Comparison of ENCODE assay signal across 10 cellular contexts in genomic region chr3:38005076-38006020, GRCh38. TPM values are rescaled to one million over a fixed set of nuclear protein-coding genes. Genes with fewer than 3 reads are reported as not detected.
A peak's percentile ranks its signal among the peaks of the same experiment; 100 is the strongest.
DNase-seq lines count a peak whose midpoint lies in the region; ATAC-seq and TF ChIP-seq lines count a peak whose summit lies in the region.
"Had no signal": no experiment of that assay in that cellular context is flagged by ENCODE, and none has a peak within 500 bp of the region (broad histone marks: within the 10 kb centered on the region; RNA-seq: fewer than 3 reads in every experiment).

No MANE protein-coding gene starts in this region.

- H3K4me1 Mint-ChIP-seq in activated CD4-positive, alpha-beta memory T cell treated with anti-CD3 and anti-CD28 coated beads, Interleukin-2, amount 10 ng/mL, durations not matched to agents 7 days and 5 days = peaks cover 14% of the 10 kb centered on the region
- peaks cover 16% of the 10 kb centered on the region for H3K4me1 Mint-ChIP-seq in activated CD4-positive, alpha-beta memory T cell treated with anti-CD3 and anti-CD28 coated beads for 36 hours (ENCODE audit: low read depth)
- peaks cover 22 to 30% of the 10 kb centered on the region in 2 donors for H3K4me1 Mint-ChIP-seq in stimulated activated naive B cell treated with anti-CD40 and anti-IgM and Interleukin-4, amounts not matched to agents 10 μg/mL and 1 μg/mL and 100 μg/mL, for 72 hours

- no peaks in the 10 kb centered on the region for H3K27me3 Mint-ChIP-seq in activated CD4-positive, alpha-beta memory T cell treated with anti-CD3 and anti-CD28 coated beads, Interleukin-2, amount 10 ng/mL, durations not matched to agents 7 days and 5 days
- no peaks in the 10 kb centered on the region for H3K27me3 Mint-ChIP-seq in activated CD4-positive, alpha-beta memory T cell treated with anti-CD3 and anti-CD28 coated beads for 36 hours
- H3K27me3 Mint-ChIP-seq in stimulated activated naive B cell treated with anti-CD40 and anti-IgM and Interleukin-4, amounts not matched to agents 10 μg/mL and 1 μg/mL and 100 μg/mL, for 72 hours = no peaks in the 10 kb centered on the region

- no peak for DNase-seq in activated CD4-positive, alpha-beta memory T cell treated with anti-CD3 and anti-CD28 coated beads, Interleukin-2, amount 10 ng/mL, durations not matched to agents 7 days and 5 days
- DNase-seq in activated CD4-positive, alpha-beta memory T cell treated with anti-CD3 and anti-CD28 coated beads for 36 hours = no peak
- no peak for DNase-seq in effector memory CD4-positive, alpha-beta T cell
- peak; percentile 94 for DNase-seq in testis
- DNase-seq in ascending aorta (ENCODE audit: low spot score in 2 of 2) = no peak
- no peak for DNase-seq in stimulated activated naive B cell treated with anti-CD40 and anti-IgM and Interleukin-4, amounts not matched to agents 10 μg/mL and 1 μg/mL and 100 μg/mL, for 72 hours
- no peak for DNase-seq in NCI-H82 (lab: John Stamatoyannopoulos, UW)
- DNase-seq: NCI-H2081 treated with DMSO at 0.1 percent for 48 hours had no signal

- no peak overlapping the region for H3K4me3 Mint-ChIP-seq in activated CD4-positive, alpha-beta memory T cell treated with anti-CD3 and anti-CD28 coated beads, Interleukin-2, amount 10 ng/mL, durations not matched to agents 7 days and 5 days
- no peak overlapping the region for H3K4me3 Mint-ChIP-seq in activated CD4-positive, alpha-beta memory T cell treated with anti-CD3 and anti-CD28 coated beads for 36 hours
- no peak overlapping the region for H3K4me3 Mint-ChIP-seq in stimulated activated naive B cell treated with anti-CD40 and anti-IgM and Interleukin-4, amounts not matched to agents 10 μg/mL and 1 μg/mL and 100 μg/mL, for 72 hours

- ATAC-seq in stimulated activated naive B cell treated with anti-CD40 and anti-IgM and Interleukin-4, amounts not matched to agents 10 μg/mL and 1 μg/mL and 100 μg/mL, for 72 hours (replicated peaks) = no peak

- TF ChIP-seq CTCF in testis (IDR thresholded peaks at IDR 0.05) (no peak), ascending aorta (IDR thresholded peaks at IDR 0.05) (no peak)

- no peak overlapping the region for H3K4me3 ChIP-seq in effector memory CD4-positive, alpha-beta T cell (ENCODE audit: insufficient read depth, low read depth, low read length, poor library complexity, severe bottlenecking)
- H3K4me3 ChIP-seq in mesodermal cell (ENCODE audit: extremely low read depth, insufficient read depth, low read length, poor library complexity, severe bottlenecking) (no peak overlapping the region), testis (no peak overlapping the region), ascending aorta (no peak overlapping the region)
- H3K4me3 ChIP-seq: vagina had no signal

- no peak for TF ChIP-seq POLR2A in testis (IDR thresholded peaks at IDR 0.05)

- POLR2A ChIA-PET in activated CD4-positive, alpha-beta memory T cell treated with anti-CD3 and anti-CD28 coated beads, Interleukin-2, amount 10 ng/mL, durations not matched to agents 7 days and 5 days (lab: Charles Lee) = no interaction called here
- POLR2A ChIA-PET in activated CD4-positive, alpha-beta memory T cell treated with anti-CD3 and anti-CD28 coated beads for 36 hours (lab: Charles Lee) = interaction anchor here (0.5 kb wide), 1 partner anchor 921 kb away, joined by 3 read pairs; no protein-coding TSS in a partner anchor

- WGBS in mesodermal cell (ENCODE audit: insufficient coverage in 2 of 2), 2 experiments = 73 to 94% methylated on average over 7 to 12 of the region's 15 CpGs
- 51 to 63% methylated on average over 12 to 15 of the region's 15 CpGs for WGBS in testis, 2 donors

- H3K36me3 Mint-ChIP-seq in activated CD4-positive, alpha-beta memory T cell treated with anti-CD3 and anti-CD28 coated beads, Interleukin-2, amount 10 ng/mL, durations not matched to agents 7 days and 5 days (ENCODE audit: low read depth) = peaks cover 28% of the 10 kb centered on the region
- peaks cover 9% of the 10 kb centered on the region for H3K36me3 Mint-ChIP-seq in activated CD4-positive, alpha-beta memory T cell treated with anti-CD3 and anti-CD28 coated beads for 36 hours
- H3K36me3 Mint-ChIP-seq in stimulated activated naive B cell treated with anti-CD40 and anti-IgM and Interleukin-4, amounts not matched to agents 10 μg/mL and 1 μg/mL and 100 μg/mL, for 72 hours = peaks cover 23 to 43% of the 10 kb centered on the region in 2 donors

- intact Hi-C loops in activated CD4-positive, alpha-beta memory T cell treated with anti-CD3 and anti-CD28 coated beads for 36 hours (cut with micrococcal nuclease) = no loop called here
- intact Hi-C loops in testis (cut with DNase I; ENCODE audit: low total_unique reads) (loop anchor here (10.0 kb wide), 1 partner anchor 151 kb away; no protein-coding TSS in a partner anchor), ascending aorta (cut with DNase I) (loop anchor here (2.0 kb wide), 1 partner anchor 35 kb away; no protein-coding TSS in a partner anchor)

- no peaks in the 10 kb centered on the region for H3K9me3 ChIP-seq in effector memory CD4-positive, alpha-beta T cell (ENCODE audit: control insufficient read depth, low read length)
- H3K9me3 ChIP-seq in mesodermal cell (ENCODE audit: control insufficient read depth, low read length) (no peaks in the 10 kb centered on the region), testis (no peaks in the 10 kb centered on the region), ascending aorta (no peaks in the 10 kb centered on the region)
- H3K9me3 ChIP-seq: vagina had no signal

- H3K27ac Mint-ChIP-seq in activated CD4-positive, alpha-beta memory T cell treated with anti-CD3 and anti-CD28 coated beads, Interleukin-2, amount 10 ng/mL, durations not matched to agents 7 days and 5 days = peak overlapping the region; percentile 54
- H3K27ac Mint-ChIP-seq in activated CD4-positive, alpha-beta memory T cell treated with anti-CD3 and anti-CD28 coated beads for 36 hours = no peak overlapping the region
- no peak overlapping the region for H3K27ac Mint-ChIP-seq in stimulated activated naive B cell treated with anti-CD40 and anti-IgM and Interleukin-4, amounts not matched to agents 10 μg/mL and 1 μg/mL and 100 μg/mL, for 72 hours

- CTCF ChIA-PET in activated CD4-positive, alpha-beta memory T cell treated with anti-CD3 and anti-CD28 coated beads, Interleukin-2, amount 10 ng/mL, durations not matched to agents 7 days and 5 days (lab: Charles Lee) = interaction anchor here (0.7 to 1.8 kb wide), 7 partner anchors 8 to 149 kb away, joined by 3 to 5 read pairs (median 4); partner anchors contain the start of gene DLEC1
- CTCF ChIA-PET in activated CD4-positive, alpha-beta memory T cell treated with anti-CD3 and anti-CD28 coated beads for 36 hours (lab: Charles Lee) = interaction anchor here (0.7 to 2.4 kb wide), 7 partner anchors 9 to 150 kb away, joined by 3 to 6 read pairs (median 4); no protein-coding TSS in a partner anchor

- H3K36me3 ChIP-seq in effector memory CD4-positive, alpha-beta T cell (ENCODE audit: control insufficient read depth, insufficient read depth, low read length) = peaks cover 65% of the 10 kb centered on the region
- H3K36me3 ChIP-seq in mesodermal cell (ENCODE audit: control insufficient read depth, insufficient read depth, low read length) = peaks cover 11% of the 10 kb centered on the region
- no peaks in the 10 kb centered on the region for H3K36me3 ChIP-seq in testis (ENCODE audit: low read depth, missing control alignments)
- H3K36me3 ChIP-seq in ascending aorta = peaks cover 35 to 42% of the 10 kb centered on the region in 2 donors

- H3K27me3 ChIP-seq in effector memory CD4-positive, alpha-beta T cell (replicated peaks; ENCODE audit: control insufficient read depth, insufficient read depth, low read length, poor library complexity, severe bottlenecking) = no peaks in the 10 kb centered on the region
- H3K27me3 ChIP-seq in testis (no peaks in the 10 kb centered on the region), ascending aorta (no peaks in the 10 kb centered on the region)
- H3K27me3 ChIP-seq: vagina had no signal

- H3K27ac ChIP-seq in effector memory CD4-positive, alpha-beta T cell (ENCODE audit: insufficient read depth, low read length, poor library complexity, severe bottlenecking) = peak overlapping the region; percentile 9
- peak overlapping the region; percentile 29 for H3K27ac ChIP-seq in mesodermal cell (ENCODE audit: low read depth, low read length, severe bottlenecking)
- H3K27ac ChIP-seq in testis = peak overlapping the region; percentile 75 to 78
- H3K27ac ChIP-seq in ascending aorta = no peak overlapping the region
- H3K27ac ChIP-seq: vagina had no signal

- peaks cover 2% of the 10 kb centered on the region for H3K4me1 ChIP-seq in effector memory CD4-positive, alpha-beta T cell (ENCODE audit: control insufficient read depth, insufficient read depth, low read length, poor library complexity, severe bottlenecking)
- no peaks in the 10 kb centered on the region for H3K4me1 ChIP-seq in mesodermal cell (ENCODE audit: control insufficient read depth, insufficient read depth, low read length, poor library complexity, severe bottlenecking)
- peaks cover 37% of the 10 kb centered on the region for H3K4me1 ChIP-seq in testis
- peaks cover 0 to 4% of the 10 kb centered on the region in 2 donors for H3K4me1 ChIP-seq in ascending aorta

- no peaks in the 10 kb centered on the region for H3K9me3 Mint-ChIP-seq in activated CD4-positive, alpha-beta memory T cell treated with anti-CD3 and anti-CD28 coated beads, Interleukin-2, amount 10 ng/mL, durations not matched to agents 7 days and 5 days
- H3K9me3 Mint-ChIP-seq in activated CD4-positive, alpha-beta memory T cell treated with anti-CD3 and anti-CD28 coated beads for 36 hours = no peaks in the 10 kb centered on the region
- H3K9me3 Mint-ChIP-seq in stimulated activated naive B cell treated with anti-CD40 and anti-IgM and Interleukin-4, amounts not matched to agents 10 μg/mL and 1 μg/mL and 100 μg/mL, for 72 hours = no peaks in the 10 kb centered on the region

RNA-seq across cellular contexts. Expression of gene VILL, which starts 14.8 kb away (rescaled TPM):
- 10 to 100 TPM; 18.4 to 18.7 TPM for total RNA-seq in activated CD4-positive, alpha-beta memory T cell treated with anti-CD3 and anti-CD28 coated beads, Interleukin-2, amount 10 ng/mL, durations not matched to agents 7 days and 5 days
- 10 to 100 TPM in 1 of 2 experiments, 1 to 10 TPM in 1; 9.9 to 11.3 TPM for total RNA-seq in activated CD4-positive, alpha-beta memory T cell treated with anti-CD3 and anti-CD28 coated beads for 36 hours
- polyA plus RNA-seq in mesodermal cell (2013, experiment 1 of 2) = 4.1 TPM
- 2.7 TPM for polyA plus RNA-seq in mesodermal cell (2013, experiment 2 of 2)
- total RNA-seq in testis (10 to 100 TPM; 16.3 to 17.4 TPM), ascending aorta (6.3 TPM)
- 9.5 TPM for polyA plus RNA-seq in testis (ENCODE audit: insufficient read depth, low read depth, low replicate concordance)

RNA-seq across cellular contexts. Expression of gene PLCD1, which starts 24.1 kb away (rescaled TPM):
- 10 to 100 TPM; 36.2 to 38.0 TPM for total RNA-seq in activated CD4-positive, alpha-beta memory T cell treated with anti-CD3 and anti-CD28 coated beads, Interleukin-2, amount 10 ng/mL, durations not matched to agents 7 days and 5 days
- 10 to 100 TPM; 17.3 to 17.6 TPM for total RNA-seq in activated CD4-positive, alpha-beta memory T cell treated with anti-CD3 and anti-CD28 coated beads for 36 hours
- 56.1 TPM for polyA plus RNA-seq in mesodermal cell (2013, experiment 1 of 2)
- 43.3 TPM for polyA plus RNA-seq in mesodermal cell (2013, experiment 2 of 2)
- total RNA-seq in testis = 100 to 1,000 TPM; 155 to 228 TPM
- 88.4 TPM for polyA plus RNA-seq in testis (ENCODE audit: insufficient read depth, low read depth, low replicate concordance)
- total RNA-seq in ascending aorta = 167 TPM

RNA-seq across cellular contexts. Expression of gene DLEC1, which starts 33.7 kb away (rescaled TPM):
- 1 to 10 TPM; 3.8 to 4.2 TPM for total RNA-seq in activated CD4-positive, alpha-beta memory T cell treated with anti-CD3 and anti-CD28 coated beads, Interleukin-2, amount 10 ng/mL, durations not matched to agents 7 days and 5 days
- 1 to 10 TPM in 1 of 2 experiments, under 1 TPM in 1; 0.70 to 1.1 TPM for total RNA-seq in activated CD4-positive, alpha-beta memory T cell treated with anti-CD3 and anti-CD28 coated beads for 36 hours
- polyA plus RNA-seq in mesodermal cell (2013, experiment 1 of 2) = 0.11 TPM
- 0.20 TPM for polyA plus RNA-seq in mesodermal cell (2013, experiment 2 of 2)
- 10 to 100 TPM; 32.3 to 40.8 TPM for total RNA-seq in testis
- polyA plus RNA-seq in testis (ENCODE audit: insufficient read depth, low read depth, low replicate concordance) = 36.9 TPM
- 0.11 TPM for total RNA-seq in ascending aorta

Comparison
In these comparisons a context has a peak if more than half of its experiments do, and no peak if none do; other contexts are left out.
1. H3K27ac ChIP-seq: peak in effector memory CD4-positive, alpha-beta T cell (single experiment), mesodermal cell (single experiment) and testis (2 of 2); none in ascending aorta (0 of 2).
2. RNA of gene DLEC1, which starts 33.7 kb away (total RNA-seq): 32.3 to 40.8 TPM in testis; 3.8 to 4.2 TPM in activated CD4-positive, alpha-beta memory T cell treated with anti-CD3 and anti-CD28 coated beads, Interleukin-2, amount 10 ng/mL, durations not matched to agents 7 days and 5 days, 0.70 to 1.1 TPM in activated CD4-positive, alpha-beta memory T cell treated with anti-CD3 and anti-CD28 coated beads for 36 hours and 0.11 TPM in ascending aorta (single experiment); every median in the first group is over 4 times any median in the second.